9 cellular contexts compared by ENCODE assay signal in genomic region chr21:42523941-42524340, GRCh38. TPM values are rescaled to one million over a fixed set of nuclear protein-coding genes. Genes with fewer than 3 reads are reported as not detected.
DNase-seq lines count a peak whose midpoint lies in the region; ATAC-seq and TF ChIP-seq lines count a peak whose summit lies in the region.
"Had no signal": no experiment of that assay in that cellular context is flagged by ENCODE, and none has a peak within 500 bp of the region (broad histone marks: within the 10 kb centered on the region; RNA-seq: fewer than 3 reads in every experiment).

No MANE protein-coding gene starts in this region.

- H3K4me1 ChIP-seq in left lung (peaks cover 14 to 54% of the 10 kb centered on the region in 2 donors), suprapubic skin (peaks cover 14% of the 10 kb centered on the region)

- peak; percentile 68 for DNase-seq in DMS53 (lab: John Stamatoyannopoulos, UW)
- no peak for DNase-seq in DMS53 treated with DMSO at 0.1 percent for 48 hours (lab: John Stamatoyannopoulos, UW; ENCODE audit: unreplicated experiment)
- DNase-seq in SK-N-MC (ENCODE audit: low read depth, low spot score): no peak
- DNase-seq in left lung: peak in 1 of 2 donors; percentile 29
- peak in 1 of 2 donors; percentile 34 for DNase-seq in suprapubic skin (ENCODE audit: low spot score in 2 of 2)
- DNase-seq in omental fat pad (ENCODE audit: low spot score): no peak
- DNase-seq in COR-L47 (lab: John Stamatoyannopoulos, UW): no peak
- DNase-seq: 8988T had no signal

- peak overlapping the region; percentile 58 for H3K9ac ChIP-seq in SK-N-MC (ENCODE audit: insufficient read length)

- peak; percentile 28 for ATAC-seq in left lung
- no peak for ATAC-seq in omental fat pad (ENCODE audit: low FRiP score)
- ATAC-seq in GM18519 (IDR thresholded peaks at IDR 0.05; ENCODE audit: low FRiP score, unreplicated experiment): no peak

- WGBS in suprapubic skin: 82% methylated on average over 9 of the region's 9 CpGs

- H3K27ac ChIP-seq in SK-N-MC (peak overlapping the region; percentile 89), left lung (peak overlapping the region; percentile 70 to 82), suprapubic skin (peak overlapping the region; percentile 77)

- H3K4me3 ChIP-seq in SK-N-MC (peak overlapping the region; percentile 69), left lung (no peak overlapping the region), suprapubic skin (no peak overlapping the region)

- TF ChIP-seq CTCF in left lung (IDR thresholded peaks at IDR 0.05): no peak
- TF ChIP-seq CTCF in suprapubic skin (IDR thresholded peaks at IDR 0.05): no peak
- TF ChIP-seq CTCF in omental fat pad (IDR thresholded peaks at IDR 0.05): no peak

- TF ChIP-seq EP300 in suprapubic skin (IDR thresholded peaks at IDR 0.05): no peak

- no peaks in the 10 kb centered on the region for H3K27me3 ChIP-seq in left lung
- no peaks in the 10 kb centered on the region for H3K27me3 ChIP-seq in suprapubic skin

- H3K9me3 ChIP-seq in SK-N-MC (ENCODE audit: low read depth, low read length) (no peaks in the 10 kb centered on the region), left lung (no peaks in the 10 kb centered on the region), suprapubic skin (no peaks in the 10 kb centered on the region)

- intact Hi-C loops in left lung (cut with DNase I): no loop called here

- H3K36me3 ChIP-seq in SK-N-MC (ENCODE audit: insufficient read depth, low read length) (no peaks in the 10 kb centered on the region), left lung (peaks cover 2 to 36% of the 10 kb centered on the region in 2 donors), suprapubic skin (peaks cover 3% of the 10 kb centered on the region)

- no peak for TF ChIP-seq POLR2A in suprapubic skin (IDR thresholded peaks at IDR 0.05)

RNA-seq across cellular contexts. Expression of gene SLC37A1, which starts 10.3 kb away (rescaled TPM):
- 10 to 100 TPM; 22.4 to 26.8 TPM for total RNA-seq in left lung
- 10 to 100 TPM; 10.2 to 23.1 (median 19.6) TPM for total RNA-seq in suprapubic skin
- total RNA-seq in omental fat pad: 10 to 100 TPM in 1 of 4 donors, 1 to 10 TPM in 3; 4.6 to 11.0 (median 6.0) TPM

RNA-seq across cellular contexts. Expression of gene RSPH1, which starts 27.9 kb away (rescaled TPM):
- total RNA-seq in left lung (10 to 100 TPM in 1 of 2 donors, under 1 TPM in 1; 0.73 to 10.7 TPM), suprapubic skin (1 to 10 TPM in 3 of 4 donors, under 1 TPM in 1; 0.81 to 3.2 (median 2.0) TPM), omental fat pad (under 1 TPM in 3 of 4 donors, not detected in 1; 0.31 to 0.37 (median 0.36) TPM)
